In genomic region chr5:91027316-91027937, GRCh38 we compare ENCODE assay signal across 21 cellular contexts.
DNase-seq lines count a peak whose midpoint lies in the region; ATAC-seq and TF ChIP-seq lines count a peak whose summit lies in the region.
"Had no signal": no experiment of that assay in that cellular context is flagged by ENCODE, and none has a peak within 500 bp of the region (broad histone marks: within the 10 kb centered on the region; RNA-seq: fewer than 3 reads in every experiment).

No MANE protein-coding gene starts in this region.

- intact Hi-C loops in right lobe of liver (cut with DNase I) (no loop called here), aorta (cut with DNase I) (no loop called here)

- no peak overlapping the region for H3K4me3 Mint-ChIP-seq in activated naive CD8-positive, alpha-beta T cell treated with anti-CD3 and anti-CD28 coated beads, Interleukin-2, amount 50 U/mL, for 24 hours
- H3K4me3 Mint-ChIP-seq: activated naive CD8-positive, alpha-beta T cell; CD8-positive, alpha-beta T cell had no signal

- TF ChIP-seq CTCF in right lobe of liver (IDR thresholded peaks at IDR 0.05): no peak

- no peak for TF ChIP-seq POLR2A in right lobe of liver (IDR thresholded peaks at IDR 0.05)

- H3K27me3 ChIP-seq in right lobe of liver: no peaks in the 10 kb centered on the region
- H3K27me3 ChIP-seq in aorta (ENCODE audit: control insufficient read depth in 1 of 2, insufficient read depth in 2 of 2, low read length in 1 of 2): no peaks in the 10 kb centered on the region
- H3K27me3 ChIP-seq: tibial artery had no signal

- H3K27ac ChIP-seq in right lobe of liver: peak overlapping the region; percentile 30 to 88 (median 45)
- no peak overlapping the region for H3K27ac ChIP-seq in aorta (ENCODE audit: low read depth in 1 of 2, low read length in 2 of 2)
- H3K27ac ChIP-seq: SK-N-MC, tibial artery had no signal

- DNase-seq in NCI-H510A treated with DMSO at 0.1 percent for 48 hours (lab: John Stamatoyannopoulos, UW) (peak; percentile 3), NCI-H510A (lab: John Stamatoyannopoulos, UW) (no peak), astrocyte of the hippocampus (ENCODE audit: low read depth, low spot score) (peak; percentile 16), right lobe of liver (no peak), aorta (no peak), T-helper 9 cell (no peak)
- DNase-seq in activated naive CD8-positive, alpha-beta T cell treated with anti-CD3 and anti-CD28 coated beads, Interleukin-2, amount 50 U/mL, for 24 hours: no peak
- DNase-seq: ACHN; activated CD4-positive, alpha-beta T cell treated with anti-CD3 and anti-CD28 coated beads, Interleukin-2, amount 50 U/mL, for 1 hour; activated T-cell treated with anti-CD3 and anti-CD28 coated beads, Interleukin-2, amount 50 U/mL, for 1 hour; CD8-positive, alpha-beta T cell; NCI-H1048; NCI-H226; OCI-M1; stimulated activated CD4-positive, alpha-beta T cell treated with anti-CD3 and anti-CD28 coated beads, Interleukin-4, amount 100 ng/mL, for 1 hour; stimulated activated CD8-positive, alpha-beta memory T cell treated with anti-CD3 and anti-CD28 coated beads, Interleukin-4, amount 100 ng/mL, for 48 hours; tibial artery had no signal

- peaks cover 0 to 56% (median 15%) of the 10 kb centered on the region in 4 donors for H3K4me1 ChIP-seq in right lobe of liver
- no peaks in the 10 kb centered on the region for H3K4me1 ChIP-seq in aorta (ENCODE audit: control insufficient read depth in 1 of 2, insufficient read depth in 2 of 2, low read length in 2 of 2)
- H3K4me1 ChIP-seq: tibial artery had no signal

- H3K36me3 ChIP-seq in right lobe of liver (no peaks in the 10 kb centered on the region), aorta (ENCODE audit: control insufficient read depth in 1 of 2, insufficient read depth in 2 of 2, low read length in 1 of 2) (no peaks in the 10 kb centered on the region)
- H3K36me3 ChIP-seq: tibial artery had no signal

- H3K36me3 Mint-ChIP-seq in activated naive CD8-positive, alpha-beta T cell treated with anti-CD3 and anti-CD28 coated beads, Interleukin-2, amount 50 U/mL, for 24 hours (ENCODE audit: low read depth): no peaks in the 10 kb centered on the region
- H3K36me3 Mint-ChIP-seq: activated naive CD8-positive, alpha-beta T cell; CD8-positive, alpha-beta T cell had no signal

- H3K9me3 Mint-ChIP-seq in activated naive CD8-positive, alpha-beta T cell treated with anti-CD3 and anti-CD28 coated beads, Interleukin-2, amount 50 U/mL, for 24 hours: no peaks in the 10 kb centered on the region
- H3K9me3 Mint-ChIP-seq: CD8-positive, alpha-beta T cell had no signal

- H3K9me3 ChIP-seq in right lobe of liver (no peaks in the 10 kb centered on the region), aorta (ENCODE audit: control insufficient read depth, low read length) (no peaks in the 10 kb centered on the region)
- H3K9me3 ChIP-seq: tibial artery had no signal

- ATAC-seq in right lobe of liver (peak; percentile 64 to 74 (median 72)), aorta (ENCODE audit: low FRiP score) (peak; percentile 9), GM21390 (IDR thresholded peaks at IDR 0.05; ENCODE audit: unreplicated experiment) (no peak)
- ATAC-seq in activated naive CD8-positive, alpha-beta T cell treated with anti-CD3 and anti-CD28 coated beads, Interleukin-2, amount 50 U/mL, for 24 hours: no peak
- ATAC-seq: CD8-positive, alpha-beta T cell; sciatic nerve had no signal

- no peak overlapping the region for H3K4me3 ChIP-seq in right lobe of liver
- no peak overlapping the region for H3K4me3 ChIP-seq in aorta (ENCODE audit: low read length in 2 of 2)
- H3K4me3 ChIP-seq: SK-N-MC, tibial artery had no signal

- 11% methylated on average over 1 of the region's 1 CpG for WGBS in right lobe of liver (ENCODE audit: insufficient coverage, low coverage, low lambda C conversion rate, missing lambda C conversion rate)
- WGBS in aorta, 2 donors: 93 to 97% methylated on average over 1 of the region's 1 CpG

- no peaks in the 10 kb centered on the region for H3K4me1 Mint-ChIP-seq in activated naive CD8-positive, alpha-beta T cell treated with anti-CD3 and anti-CD28 coated beads, Interleukin-2, amount 50 U/mL, for 24 hours

- H3K27ac Mint-ChIP-seq in activated naive CD8-positive, alpha-beta T cell treated with anti-CD3 and anti-CD28 coated beads, Interleukin-2, amount 50 U/mL, for 24 hours: no peak overlapping the region
- H3K27ac Mint-ChIP-seq: activated naive CD8-positive, alpha-beta T cell; CD8-positive, alpha-beta T cell had no signal

- peaks cover 11% of the 10 kb centered on the region for H3K27me3 Mint-ChIP-seq in activated naive CD8-positive, alpha-beta T cell treated with anti-CD3 and anti-CD28 coated beads, Interleukin-2, amount 50 U/mL, for 24 hours

Comparison
In these comparisons a context has a peak if more than half of its experiments do, and no peak if none do; other contexts are left out.
1. DNase-seq: peak in NCI-H510A treated with DMSO at 0.1 percent for 48 hours (single experiment) and astrocyte of the hippocampus (single experiment); none in NCI-H510A (single experiment), right lobe of liver (0 of 3), aorta (0 of 2), T-helper 9 cell (single experiment) and activated naive CD8-positive, alpha-beta T cell treated with anti-CD3 and anti-CD28 coated beads, Interleukin-2, amount 50 U/mL, for 24 hours (single experiment).
2. ATAC-seq: peak in right lobe of liver (4 of 4) and aorta (single experiment); none in GM21390 (single experiment) and activated naive CD8-positive, alpha-beta T cell treated with anti-CD3 and anti-CD28 coated beads, Interleukin-2, amount 50 U/mL, for 24 hours (single experiment).
3. H3K27ac ChIP-seq: peak in right lobe of liver (3 of 3); none in aorta (0 of 2).